Comparison of ENCODE assay signal across 8 cellular contexts in genomic region chr13:52128714-52129700, GRCh38. TPM values are rescaled to one million over a fixed set of nuclear protein-coding genes. Genes with fewer than 3 reads are reported as not detected.
DNase-seq lines count a peak whose midpoint lies in the region; ATAC-seq, FAIRE-seq and TF ChIP-seq lines count a peak whose summit lies in the region.

TSS of gene NEK5 (minus strand) at chr13:52129073. CDS start at chr13:52127482, 1,591 bp downstream.

- ATAC-seq in HG03469 (IDR thresholded peaks at IDR 0.05; ENCODE audit: unreplicated experiment): no peak

- peak; percentile 20 for FAIRE-seq in keratinocyte (lab: Jason Lieb, UNC)

- H3K36me3 ChIP-seq in HEK293 (ENCODE audit: control insufficient read depth in 2 of 2, insufficient read depth in 1 of 2, low read length in 2 of 2) (peaks cover 0 to 24% of the 10 kb centered on the region in 2 experiments; a peak in 1 of 3 replicates), keratinocyte (ENCODE audit: control insufficient read depth in 2 of 2, extremely low read depth in 1 of 2, insufficient read depth in 2 of 2, low read length in 2 of 2) (peaks cover 5 to 8% of the 10 kb centered on the region in 2 experiments)

- TF ChIP-seq POLR2A in NB4 (IDR thresholded peaks at IDR 0.05; ENCODE audit: extremely low read depth, insufficient read length): no peak

- TF ChIP-seq CTCF in GM12873 (IDR thresholded peaks at IDR 0.05; ENCODE audit: insufficient read depth, low read depth, low read length, missing control alignments): peak; percentile 61
- peak; percentile 64; the same call in 1 of the 2 replicates for TF ChIP-seq CTCF in HEK293 (tag by site-specific recombination; IDR thresholded peaks at IDR 0.05)
- peak; percentile 72 for TF ChIP-seq CTCF in NB4 (IDR thresholded peaks at IDR 0.05; ENCODE audit: low read depth, low read length)
- TF ChIP-seq CTCF in WI38 (IDR thresholded peaks at IDR 0.05; ENCODE audit: low read depth, low read length): peak; percentile 67
- TF ChIP-seq CTCF in keratinocyte (optimal IDR thresholded peaks at IDR 0.05 in 1 of 3, IDR thresholded peaks at IDR 0.05 in 1 of 3, conservative IDR thresholded peaks at IDR 0.05 in 1 of 3; ENCODE audit: extremely low read depth in 1 of 3, insufficient read depth in 2 of 3, low read length in 3 of 3): peak; percentile 47 to 86 (median 71)

- no peaks in the 10 kb centered on the region for H4K20me1 ChIP-seq in keratinocyte (ENCODE audit: control insufficient read depth, extremely low read depth, insufficient read depth, low read length)

- peak within 1 kb of the TSS; percentile 95 for H3K4me2 ChIP-seq in keratinocyte (ENCODE audit: control insufficient read depth, extremely low read depth, insufficient read depth, low read depth, low read length)

- H3K9me3 ChIP-seq in HEK293 (ENCODE audit: control insufficient read depth, insufficient read depth, low read depth, low read length): no peaks in the 10 kb centered on the region
- H3K9me3 ChIP-seq in keratinocyte (ENCODE audit: control insufficient read depth, low read depth, low read length): no peaks in the 10 kb centered on the region

- H3K27ac ChIP-seq in HEK293 (ENCODE audit: extremely low read depth, low read depth, low read length): no peak within 1 kb of the TSS
- no peak within 1 kb of the TSS for H3K27ac ChIP-seq in caudate nucleus (ENCODE audit: low read depth, low read length)
- no peak within 1 kb of the TSS for H3K27ac ChIP-seq in keratinocyte (ENCODE audit: control insufficient read depth, insufficient read depth, low read length)

- H3K4me3 ChIP-seq in HEK293 (ENCODE audit: low read depth, low read length) (peak within 1 kb of the TSS; percentile 70), NB4 (ENCODE audit: low read depth, low read length) (peak within 1 kb of the TSS; percentile 69), WI38 (ENCODE audit: low read depth, low read length) (peak within 1 kb of the TSS; percentile 72), keratinocyte (ENCODE audit: control insufficient read depth in 2 of 3, extremely low read depth in 1 of 3, insufficient read depth in 2 of 3, low read depth in 1 of 3, low read length in 3 of 3) (peak within 1 kb of the TSS; percentile 63 to 70 (median 69))

- H3K9ac ChIP-seq in keratinocyte (ENCODE audit: control insufficient read depth, extremely low read depth, insufficient read depth, low read length): peak within 1 kb of the TSS; percentile 47

- no peaks in the 10 kb centered on the region for H3K79me2 ChIP-seq in keratinocyte (ENCODE audit: control insufficient read depth, insufficient read depth, low read length)

- H3K27me3 ChIP-seq in keratinocyte (ENCODE audit: control insufficient read depth, extremely low read depth, insufficient read depth, low read length): no peaks in the 10 kb centered on the region

- no peaks in the 10 kb centered on the region for H3K9me1 ChIP-seq in keratinocyte (ENCODE audit: control insufficient read depth, extremely low read depth, insufficient read depth, low read length)

- dilution Hi-C loops in keratinocyte (cut with MboI; ENCODE audit: extremely low pct_ligation_motif_present, low sequenced_read_pairs): no loop called here

- H3K4me1 ChIP-seq in HEK293 (ENCODE audit: control insufficient read depth, insufficient read depth, low read length) (no peaks in the 10 kb centered on the region), keratinocyte (ENCODE audit: control insufficient read depth, extremely low read depth, insufficient read depth, low read length) (peaks cover 22% of the 10 kb centered on the region)

- CTCF ChIA-PET in HEK293 (lab: Yijun Ruan, JAX): interaction anchor here (0.6 to 4.0 kb wide), 15 partner anchors 14 to 1003 kb away, joined by 3 to 30 read pairs (median 4); partner anchors contain the start of gene NEK3

- H2AFZ ChIP-seq in keratinocyte (ENCODE audit: control insufficient read depth, low read length): peak within 1 kb of the TSS; percentile 90

- DNase-seq in NB4 (ENCODE audit: low read depth) (peak; percentile 79), caudate nucleus (lab: John Stamatoyannopoulos, UW) (peak in 52 of 61 donors; percentile 3 to 73 (median 29)), keratinocyte (ENCODE audit: low read depth, low spot score) (no peak)
- peak; percentile 20 to 50 for DNase-seq in stimulated activated CD4-positive, alpha-beta T cell treated with anti-CD3 and anti-CD28 coated beads, Interleukin-12 subunit alpha, Interleukin-12 subunit beta, amount 100 ng/mL, for 24 hours (ENCODE audit: low read depth in 2 of 2)

- POLR2A ChIA-PET in HEK293 (lab: Yijun Ruan, JAX): no interaction called here

TF ChIP-seq in HEK293, 187 proteins besides CTCF, POLR2A, EP300 and RAD21 (continues in another document):
- TF ChIP-seq ZNF558 (tag by site-specific recombination; IDR thresholded peaks at IDR 0.05) (no peak), ZIC2 (tag by site-specific recombination; IDR thresholded peaks at IDR 0.05) (no peak), ZNF148 (tag by site-specific recombination; IDR thresholded peaks at IDR 0.05; ENCODE audit: borderline replicate concordance) (no peak), PRDM6 (tag by site-specific recombination; IDR thresholded peaks at IDR 0.05) (no peak), HOXD13 (CRISPR knock-in tag; IDR thresholded peaks at IDR 0.05; ENCODE audit: borderline replicate concordance) (no peak), ZFP41 (tag by site-specific recombination; IDR thresholded peaks at IDR 0.05; ENCODE audit: borderline replicate concordance) (no peak), ZNF529 (tag by site-specific recombination; IDR thresholded peaks at IDR 0.05; ENCODE audit: insufficient replicate concordance) (no peak), TSHZ1 (tag by site-specific recombination; IDR thresholded peaks at IDR 0.05; ENCODE audit: borderline replicate concordance) (0 out of 2 replicates have a peak, but pooled peaks have one; percentile 3), ZNF266 (tag by site-specific recombination; IDR thresholded peaks at IDR 0.05; ENCODE audit: low read depth) (no peak), ZNF521 (tag by site-specific recombination; IDR thresholded peaks at IDR 0.05) (no peak)

RNA-seq across cellular contexts. Expression of gene NEK5, which starts in this region (rescaled TPM):
- 0.11 to 0.45 TPM (median 0.21 TPM) in 3 replicates for polyA plus RNA-seq in keratinocyte
- 0.45 TPM for polyA plus RNA-seq in keratinocyte (2011; ENCODE audit: low read depth)
- 0.25 and 0.28 TPM in 2 replicates for polyA plus RNA-seq in keratinocyte (2011; cell fraction: cytosol; rRNA removed)
- polyA plus RNA-seq in keratinocyte (2011; cell fraction: nucleus; rRNA removed): 0.76 and 1.1 TPM in 2 replicates
- 0.17 and 0.47 TPM in 2 replicates for polyA plus RNA-seq in keratinocyte (2012; ENCODE audit: low replicate concordance)
- polyA minus RNA-seq in keratinocyte: 0.22 to 0.33 TPM in 2 of 3 replicates, not detected in the other
- polyA minus RNA-seq in keratinocyte (2011; cell fraction: cytosol; rRNA and poly(A)+ RNA removed): not detected
- 0.74 and 0.78 TPM in 2 replicates for polyA minus RNA-seq in keratinocyte (2011; cell fraction: nucleus; rRNA and poly(A)+ RNA removed)
